8 cellular contexts compared by ENCODE assay signal in genomic region chr17:66964083-66964771, GRCh38. TPM values are rescaled to one million over a fixed set of nuclear protein-coding genes. Genes with fewer than 3 reads are reported as not detected.
DNase-seq lines count a peak whose midpoint lies in the region; ATAC-seq and TF ChIP-seq lines count a peak whose summit lies in the region.

Gene CACNG4 (plus strand): TSS chr17:66964707. CDS start chr17:66964912, 205 bp downstream.

- H3K27ac ChIP-seq in mammary epithelial cell (ENCODE audit: insufficient read depth, low read depth, low read length) (no peak within 1 kb of the TSS), muscle layer of duodenum (ENCODE audit: low read length) (no peak within 1 kb of the TSS)

- peak within 1 kb of the TSS; percentile 32 to 43 (median 36) for H3K4me3 ChIP-seq in mammary epithelial cell (replicated peaks in 1 of 3; ENCODE audit: insufficient read depth in 1 of 3, low read depth in 2 of 3, low read length in 3 of 3)
- H3K4me3 ChIP-seq in muscle layer of duodenum (ENCODE audit: low read depth in 1 of 2, low read length in 2 of 2): peak within 1 kb of the TSS; percentile 16 to 73

- 41% methylated on average over 7 of the region's 68 CpGs for WGBS in mammary epithelial cell (ENCODE audit: low coverage, missing lambda C conversion rate)

- dilution Hi-C loops in mammary epithelial cell (cut with HindIII; ENCODE audit: low sequenced_read_pairs): no loop called here

- no peaks in the 10 kb centered on the region for H4K20me1 ChIP-seq in mammary epithelial cell (ENCODE audit: insufficient read depth, low read length)

- peak within 1 kb of the TSS; percentile 60 for H2AFZ ChIP-seq in mammary epithelial cell (ENCODE audit: low read depth, low read length)

- no peak within 1 kb of the TSS for H3K9ac ChIP-seq in mammary epithelial cell (ENCODE audit: insufficient read depth, low read length)

- in situ Hi-C loops in mammary epithelial cell (cut with MboI; ENCODE audit: low sequenced_read_pairs in 2 of 2): no loop called here

- no peaks in the 10 kb centered on the region for H3K36me3 ChIP-seq in mammary epithelial cell (ENCODE audit: insufficient read depth, low read length)
- H3K36me3 ChIP-seq in muscle layer of duodenum (ENCODE audit: control insufficient read depth in 1 of 2, insufficient read depth in 2 of 2, low read length in 2 of 2): no peaks in the 10 kb centered on the region

- no peak for TF ChIP-seq CTCF in mammary epithelial cell (conservative IDR thresholded peaks at IDR 0.05 in 1 of 2, IDR thresholded peaks at IDR 0.05 in 1 of 2; ENCODE audit: extremely low read depth in 1 of 2, insufficient read depth in 1 of 2, low read depth in 1 of 2, low read length in 2 of 2)

- CTCF ChIA-PET in mammary epithelial cell (lab: Charles Lee; ENCODE audit: low non-redundant PET): no interaction called here

- ATAC-seq in HG03196 (IDR thresholded peaks at IDR 0.05; ENCODE audit: unreplicated experiment): no peak
- ATAC-seq in GM21526 (IDR thresholded peaks at IDR 0.05; ENCODE audit: low FRiP score, unreplicated experiment): no peak

- intact Hi-C loops in mammary epithelial cell (cut with micrococcal nuclease): no loop called here

- DNase-seq in AG20443 (ENCODE audit: low spot score): peak; percentile 33
- DNase-seq in HuH-7.5 (ENCODE audit: low spot score): peak; percentile 48
- DNase-seq in mammary epithelial cell: no peak
- no peak for DNase-seq in DMS79 treated with DMSO at 0.1 percent for 48 hours (lab: John Stamatoyannopoulos, UW)
- DNase-seq in HCEC 1CT: no peak

- H3K9me3 ChIP-seq in mammary epithelial cell (replicated peaks; ENCODE audit: insufficient read depth, low read length) (no peaks in the 10 kb centered on the region), muscle layer of duodenum (ENCODE audit: control insufficient read depth in 1 of 2, low read length in 2 of 2) (no peaks in the 10 kb centered on the region)

- H3K27me3 ChIP-seq in mammary epithelial cell (ENCODE audit: insufficient read depth, low read length) (peaks cover 31% of the 10 kb centered on the region), muscle layer of duodenum (ENCODE audit: low read depth, low read length) (peaks cover 32% of the 10 kb centered on the region)

- H3K4me1 ChIP-seq in mammary epithelial cell (ENCODE audit: insufficient read depth, low read length): peaks cover 13% of the 10 kb centered on the region
- H3K4me1 ChIP-seq in muscle layer of duodenum (ENCODE audit: control insufficient read depth in 1 of 2, insufficient read depth in 2 of 2, low read length in 2 of 2): peaks cover 0 to 14% of the 10 kb centered on the region in 2 donors

- H3K4me2 ChIP-seq in mammary epithelial cell (ENCODE audit: insufficient read depth, low read depth, low read length): peak within 1 kb of the TSS; percentile 90

- no TSS peak for BruUV-seq in mammary epithelial cell (replicated peaks; lab: Mats Ljungman, UMichigan)

- no peaks in the 10 kb centered on the region for H3K79me2 ChIP-seq in mammary epithelial cell (ENCODE audit: insufficient read depth, low read length)

RNA-seq across cellular contexts. Expression of gene CACNG4, which starts in this region (rescaled TPM):
- total RNA-seq in mammary epithelial cell: under 1 TPM in 1 of 2 donors, not detected in 1; 0.17 TPM
- 0.23 TPM for polyA plus RNA-seq in mammary epithelial cell
- polyA minus RNA-seq in mammary epithelial cell: 1.2 TPM

Comparison
In these comparisons a context has a peak if more than half of its experiments do, and no peak if none do; other contexts are left out.
1. DNase-seq: peak in AG20443 (single experiment) and HuH-7.5 (single experiment); none in mammary epithelial cell (single experiment), DMS79 treated with DMSO at 0.1 percent for 48 hours (single experiment) and HCEC 1CT (single experiment).